ENCODE assay signal across 30 cellular contexts in genomic region chr9:115144706-115145105, GRCh38. TPM values are rescaled to one million over a fixed set of nuclear protein-coding genes. Genes with fewer than 3 reads are reported as not detected.
A peak's percentile ranks its signal among the peaks of the same experiment; 100 is the strongest.
DNase-seq lines count a peak whose midpoint lies in the region; ATAC-seq and TF ChIP-seq lines count a peak whose summit lies in the region.
"Had no signal": no experiment of that assay in that cellular context is flagged by ENCODE, and none has a peak within 500 bp of the region (broad histone marks: within the 10 kb centered on the region; RNA-seq: fewer than 3 reads in every experiment).

No MANE protein-coding gene starts in this region.

- H3K27ac ChIP-seq in left ventricle myocardium inferior (replicated peaks) (no peak overlapping the region), SK-N-MC (peak overlapping the region; percentile 19; the same call in 1 of the 2 replicates), transverse colon (peak overlapping the region in 3 of 4 donors; percentile 38 to 84 (median 74))
- H3K27ac ChIP-seq: BLaER1 treated with 17β-estradiol and CSF1 and Interleukin-3, amounts not matched to agents 10 nM and 100 nM; epithelial cell of prostate; heart right ventricle; Peyer's patch; testis; VCaP had no signal

- peaks cover 13% of the 10 kb centered on the region for H3K27me3 ChIP-seq in left ventricle myocardium inferior (ENCODE audit: low read depth)
- H3K27me3 ChIP-seq in transverse colon, result peaks cover 39% of the 10 kb centered on the region
- H3K27me3 ChIP-seq: BLaER1 treated with 17β-estradiol and CSF1 and Interleukin-3, amounts not matched to agents 10 nM and 100 nM; Peyer's patch; testis had no signal

- no peak for DNase-seq in Right ventricle myocardium superior
- no peak for DNase-seq in left ventricle myocardium inferior
- no peak for DNase-seq in SK-N-MC (ENCODE audit: low read depth, low spot score)
- peak; percentile 22 for DNase-seq in fibroblast of peridontal ligament (ENCODE audit: extremely low read depth)
- DNase-seq in transverse colon, result no peak
- DNase-seq in erythroblast (lab: John Stamatoyannopoulos, UW), result no peak
- DNase-seq: activated CD4-positive, alpha-beta T cell treated with anti-CD3 and anti-CD28 coated beads, Interleukin-2, amount 10 ng/mL, durations not matched to agents 24 days and 14 days; activated naive CD4-positive, alpha-beta T cell treated with Interleukin-2 at 50 U/mL for 16 hours; activated T-cell treated with anti-CD3 and anti-CD28 coated beads, Interleukin-2, amount 50 U/mL, for 48 hours; amygdala; COR-L47; DMS79 treated with DMSO at 0.1 percent for 48 hours; foreskin fibroblast; H9; heart right ventricle; Karpas-422; NCI-H1092; NCI-H1930; nucleus accumbens; Peyer's patch; stimulated activated CD4-positive, alpha-beta T cell treated with anti-CD3 and anti-CD28 coated beads, Interleukin-2, amount 100 ng/mL, for 48 hours; T-helper 2 cell; testis had no signal

- H3K4me3 ChIP-seq in left ventricle myocardium inferior (no peak overlapping the region), SK-N-MC (no peak overlapping the region), transverse colon (no peak overlapping the region)
- H3K4me3 ChIP-seq: BLaER1 treated with 17β-estradiol and CSF1 and Interleukin-3, amounts not matched to agents 10 nM and 100 nM; heart right ventricle; Peyer's patch; testis had no signal

- TF ChIP-seq CTCF in left ventricle myocardium inferior (IDR thresholded peaks at IDR 0.05; ENCODE audit: borderline replicate concordance), result no peak
- TF ChIP-seq CTCF in transverse colon (IDR thresholded peaks at IDR 0.05), result no peak

- TF ChIP-seq EP300 in transverse colon (IDR thresholded peaks at IDR 0.05; ENCODE audit: low read depth), result no peak

- H3K9ac ChIP-seq in SK-N-MC (ENCODE audit: insufficient read length), result no peak overlapping the region
- H3K9ac ChIP-seq: BLaER1 treated with 17β-estradiol and CSF1 and Interleukin-3, amounts not matched to agents 10 nM and 100 nM had no signal

- H3K36me3 ChIP-seq in left ventricle myocardium inferior (no peaks in the 10 kb centered on the region), SK-N-MC (ENCODE audit: insufficient read depth, low read length) (no peaks in the 10 kb centered on the region), transverse colon (no peaks in the 10 kb centered on the region)
- H3K36me3 ChIP-seq: BLaER1 treated with 17β-estradiol and CSF1 and Interleukin-3, amounts not matched to agents 10 nM and 100 nM; heart right ventricle; Peyer's patch had no signal

- 90% methylated on average over 2 of the region's 2 CpGs; no CpG with 5 or more reads in 1 of the 2 donors for WGBS in transverse colon (ENCODE audit: low coverage in 1 of 2), 2 donors

- TF ChIP-seq POLR2A in transverse colon (IDR thresholded peaks at IDR 0.05) (no peak), erythroblast (IDR thresholded peaks at IDR 0.05; ENCODE audit: low read length) (no peak)

- peak; percentile 36 for ATAC-seq in Right ventricle myocardium superior (ENCODE audit: poor library complexity)
- ATAC-seq in GM18520 (IDR thresholded peaks at IDR 0.05; ENCODE audit: unreplicated experiment), result no peak
- ATAC-seq in GM21529 (IDR thresholded peaks at IDR 0.05; ENCODE audit: unreplicated experiment), result no peak
- ATAC-seq: stimulated activated memory B cell treated with anti-CD40 and anti-IgM and Interleukin-4, amounts not matched to agents 10 μg/mL and 1 μg/mL and 100 μg/mL, for 72 hours had no signal

- intact Hi-C loops in Right ventricle myocardium superior (cut with DNase I) (no loop called here), left ventricle myocardium inferior (cut with micrococcal nuclease) (no loop called here), transverse colon (cut with DNase I; ENCODE audit: low total_unique reads) (no loop called here)

- H3K4me1 ChIP-seq in left ventricle myocardium inferior (no peaks in the 10 kb centered on the region), transverse colon (peaks cover 0 to 7% (median 2%) of the 10 kb centered on the region in 4 donors)
- H3K4me1 ChIP-seq: heart right ventricle, testis had no signal

- H3K9me3 ChIP-seq in left ventricle myocardium inferior (replicated peaks), result no peaks in the 10 kb centered on the region
- H3K9me3 ChIP-seq in SK-N-MC (ENCODE audit: low read depth, low read length), result no peaks in the 10 kb centered on the region
- no peaks in the 10 kb centered on the region for H3K9me3 ChIP-seq in transverse colon
- H3K9me3 ChIP-seq: Peyer's patch, testis had no signal

- in situ Hi-C loops in transverse colon (cut with MboI; ENCODE audit: low pct_ligation_motif_present in 1 of 4, low pct_unique_long_range_greater_than_20kb in 1 of 4, low sequenced_read_pairs in 3 of 4), result no loop called here

RNA-seq across cellular contexts. Expression of gene TNC, which starts 26.7 kb away (rescaled TPM):
- total RNA-seq in Right ventricle myocardium superior (1.1 TPM), left ventricle myocardium inferior (3.4 TPM), transverse colon (100 to 1,000 TPM in 1 of 4 donors, 10 to 100 TPM in 3; 29.4 to 316 (median 61.9) TPM)
- total RNA-seq: NCI-H460 had no signal
